Comparison of ENCODE assay signal across 9 cellular contexts in the genomic region with DNA sequence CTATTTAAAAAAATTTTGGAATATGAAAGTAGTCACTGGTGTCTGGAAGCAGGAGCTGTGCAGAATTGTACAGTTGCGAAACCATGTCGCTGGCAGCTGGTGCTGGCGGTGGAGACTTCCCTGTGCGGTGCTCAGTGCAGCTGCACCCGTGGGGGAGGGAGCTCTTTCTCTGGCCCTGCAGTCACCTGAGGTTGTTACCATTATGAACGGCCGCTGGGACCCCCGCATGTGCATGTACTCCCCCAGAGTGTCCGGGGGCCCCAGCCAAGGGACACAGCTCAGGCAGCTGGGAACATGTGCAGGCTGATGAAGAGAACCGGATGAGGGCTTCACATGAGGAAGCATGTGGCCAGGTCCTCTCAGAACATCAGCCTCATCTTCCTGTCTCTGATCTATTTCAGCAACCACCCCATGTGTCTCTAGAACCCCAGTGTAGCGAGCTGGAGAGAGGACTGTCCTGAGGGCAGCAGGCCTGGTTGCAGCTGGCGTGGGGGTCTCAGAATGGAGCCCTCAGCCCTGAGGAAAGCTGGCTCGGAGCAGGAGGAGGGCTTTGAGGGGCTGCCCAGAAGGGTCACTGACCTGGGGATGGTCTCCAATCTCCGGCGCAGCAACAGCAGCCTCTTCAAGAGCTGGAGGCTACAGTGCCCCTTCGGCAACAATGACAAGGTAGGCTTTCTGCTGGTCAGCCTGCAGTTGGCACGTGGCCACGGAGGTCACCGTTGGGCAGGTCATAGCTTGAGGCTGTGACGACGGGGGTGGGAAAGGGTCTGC. TPM values are rescaled to one million over a fixed set of nuclear protein-coding genes. Genes with fewer than 3 reads are reported as not detected.
A peak's percentile ranks its signal among the peaks of the same experiment; 100 is the strongest.
DNase-seq lines count a peak whose midpoint lies in the region; ATAC-seq and TF ChIP-seq lines count a peak whose summit lies in the region.
"Had no signal": no experiment of that assay in that cellular context is flagged by ENCODE, and none has a peak within 500 bp of the region (broad histone marks: within the 10 kb centered on the region; RNA-seq: fewer than 3 reads in every experiment).

A gene (plus strand): TSS at position 422 of the 771 bp plus-strand sequence. CDS start 80 bp downstream, at position 502.

- H4K20me1 ChIP-seq in osteoblast (ENCODE audit: insufficient read depth, low read length), result no peaks in the 10 kb centered on the region

- H3K36me3 Mint-ChIP-seq in HFFc6 (ENCODE audit: low read depth), result no peaks in the 10 kb centered on the region

- ATAC-seq in HG03135 (IDR thresholded peaks at IDR 0.05; ENCODE audit: unreplicated experiment), result no peak

- H2AFZ ChIP-seq in osteoblast (ENCODE audit: low read length), result no peak within 1 kb of the TSS

- no peak within 1 kb of the TSS for H3K27ac Mint-ChIP-seq in HFFc6

- H3K4me3 ChIP-seq in osteoblast (ENCODE audit: insufficient read depth, low read length), result no peak within 1 kb of the TSS

- DNase-seq in DMS 273 (lab: John Stamatoyannopoulos, UW; ENCODE audit: unreplicated experiment) (peak; percentile 61), DMS 273 treated with DMSO at 0.1 percent for 48 hours (lab: John Stamatoyannopoulos, UW) (no peak), NOMO-1 treated with dmso at 0.1 percent for 144 hours (lab: John Stamatoyannopoulos, UW; ENCODE audit: unreplicated experiment) (peak; percentile 84), caudate nucleus (lab: John Stamatoyannopoulos, UW) (peak in 2 of 61 donors; percentile 20 to 32), osteoblast (ENCODE audit: insufficient read length, low spot score, missing footprints) (peak; percentile 21), HFFc6 (no peak), H4 (ENCODE audit: low spot score) (no peak)

- H3K9me3 Mint-ChIP-seq in HFFc6, result peaks cover 2% of the 10 kb centered on the region; the same call in 1 of the 2 replicates

- no peaks in the 10 kb centered on the region for H3K4me1 ChIP-seq in osteoblast (ENCODE audit: insufficient read depth, low read length)

- no peaks in the 10 kb centered on the region for H3K9me3 ChIP-seq in osteoblast (ENCODE audit: low read depth, low read length)

- H3K4me3 Mint-ChIP-seq in HFFc6, result no peak within 1 kb of the TSS

- no peak for TF ChIP-seq CTCF in osteoblast (IDR thresholded peaks at IDR 0.05; ENCODE audit: extremely low read depth, low read depth, low read length)
- TF ChIP-seq CTCF in HFFc6 (IDR thresholded peaks at IDR 0.05), result no peak

- no peaks in the 10 kb centered on the region for H3K36me3 ChIP-seq in osteoblast (ENCODE audit: insufficient read depth, low read length)

- no peaks in the 10 kb centered on the region for H3K79me2 ChIP-seq in osteoblast (ENCODE audit: insufficient read depth, low read length)

- peaks cover 17% of the 10 kb centered on the region for H3K27me3 ChIP-seq in osteoblast (ENCODE audit: insufficient read depth, low read length)

- H3K27ac ChIP-seq in caudate nucleus (ENCODE audit: low read depth, low read length) (peak within 1 kb of the TSS; percentile 67), osteoblast (ENCODE audit: low read depth, low read length) (no peak within 1 kb of the TSS)
- H3K27ac ChIP-seq: 22Rv1 had no signal

- no peaks in the 10 kb centered on the region for H3K4me1 Mint-ChIP-seq in HFFc6 (ENCODE audit: low read depth)

- no peak within 1 kb of the TSS for H3K4me2 ChIP-seq in osteoblast (ENCODE audit: insufficient read depth, low read length)

- peaks cover 53% of the 10 kb centered on the region for H3K27me3 Mint-ChIP-seq in HFFc6 (ENCODE audit: insufficient read depth)

RNA-seq across cellular contexts. Expression of the gene that starts here (rescaled TPM):
- under 0.01 and 0.36 TPM in 2 replicates for total RNA-seq in osteoblast
- total RNA-seq in HFFc6 (2021; fragmentation: NEBNext Ultra II Directional; extraction: Animal tissue kit (Norgen Biotek cat#: 25700)), result under 1 TPM in 4 of 6 experiments, not detected in 2; 0.09 to 0.31 (median 0.20) TPM
- total RNA-seq in H4 (2014; rRNA removed; shearing (Covaris generic)), result 0.76 and 0.89 TPM in 2 replicates

Comparison
In these comparisons a context has a peak if more than half of its experiments do, and no peak if none do; other contexts are left out.
1. DNase-seq: peak in DMS 273 (single experiment) and NOMO-1 treated with dmso at 0.1 percent for 144 hours (single experiment); none in DMS 273 treated with DMSO at 0.1 percent for 48 hours (single experiment), HFFc6 (single experiment) and H4 (single experiment).
2. Peak in DNase-seq in osteoblast; RNA of the gene not detected or under 1 TPM.